Comparison of ENCODE assay signal across 21 cellular contexts in genomic region chr17:34641368-34641767, GRCh38.
DNase-seq lines count a peak whose midpoint lies in the region; FAIRE-seq and TF ChIP-seq lines count a peak whose summit lies in the region.
"Had no signal": no experiment of that assay in that cellular context is flagged by ENCODE, and none has a peak within 500 bp of the region (broad histone marks: within the 10 kb centered on the region; RNA-seq: fewer than 3 reads in every experiment).

No MANE protein-coding gene starts in this region.

- no peak overlapping the region for H3K56ac ChIP-seq in H1 (replicated peaks; ENCODE audit: insufficient read length, low read depth, low read length)

- TF ChIP-seq RAD21 in H1 (IDR thresholded peaks at IDR 0.05 in 1 of 2, conservative IDR thresholded peaks at IDR 0.05 in 1 of 2; ENCODE audit: low read depth in 2 of 2, low read length in 2 of 2), result no peak

- H3K4me3 Mint-ChIP-seq in mesothelial cell of epicardium, result no peak overlapping the region
- H3K4me3 Mint-ChIP-seq: B cell; CD4-positive, CD25-positive, alpha-beta regulatory T cell; CD8-positive, alpha-beta T cell; H9 had no signal

- no peaks in the 10 kb centered on the region for H3K23me2 ChIP-seq in H1 (ENCODE audit: low read depth, low read length)

- H3K9me3 Mint-ChIP-seq in mesothelial cell of epicardium, result no peaks in the 10 kb centered on the region
- H3K9me3 Mint-ChIP-seq: CD8-positive, alpha-beta T cell; H9 had no signal

- WGBS in H1 (ENCODE audit: extremely low coverage in 1 of 2, insufficient coverage in 1 of 2, insufficient read length in 1 of 2, insufficient replicate concordance in 2 of 2, low coverage in 1 of 2, low lambda C conversion rate in 2 of 2, missing lambda C conversion rate in 1 of 2), 2 experiments, result 87% methylated on average over 7 of the region's 7 CpGs; no CpG with 5 or more reads in 1 of the 2 experiments
- WGBS in neuronal stem cell (ENCODE audit: extremely low coverage in 2 of 2, insufficient read length in 2 of 2, insufficient replicate concordance in 1 of 2), 2 donors, result no CpG with 5 or more reads among the region's 7 CpGs

- TF ChIP-seq CTCF in H1 (IDR thresholded peaks at IDR 0.05; ENCODE audit: control extremely low read depth in 1 of 3, insufficient read depth in 1 of 3, low read depth in 1 of 3, low read length in 3 of 3), result no peak
- no peak for TF ChIP-seq CTCF in mesothelial cell of epicardium (IDR thresholded peaks at IDR 0.05; ENCODE audit: unreplicated experiment)

- no peak overlapping the region for H2BK12ac ChIP-seq in H1 (ENCODE audit: low read depth, low read length)
- H2BK12ac ChIP-seq in neuronal stem cell (ENCODE audit: low read length), result no peak overlapping the region

- H3K18ac ChIP-seq in H1 (ENCODE audit: extremely low read depth, low read length) (no peak overlapping the region), neuronal stem cell (ENCODE audit: low read length) (no peak overlapping the region)

- H3K79me2 ChIP-seq in H1 (ENCODE audit: control insufficient read depth in 1 of 2, insufficient read depth in 2 of 2, low read length in 2 of 2), result no peaks in the 10 kb centered on the region

- 0 out of 2 replicates have a peak overlapping the region, but pooled peaks have one; percentile 33 for H2BK15ac ChIP-seq in H1 (ENCODE audit: low read length)
- no peak overlapping the region for H2BK15ac ChIP-seq in neuronal stem cell (ENCODE audit: low read length)

- H3K4me1 ChIP-seq in H1 (replicated peaks in 1 of 4; ENCODE audit: control insufficient read depth in 3 of 4, insufficient read depth in 4 of 4, low read length in 3 of 4), result peaks cover 0 to 6% (median 0%) of the 10 kb centered on the region in 4 experiments; a peak in 3 of 7 replicates
- no peaks in the 10 kb centered on the region for H3K4me1 ChIP-seq in neuronal stem cell (ENCODE audit: control insufficient read depth in 2 of 2, insufficient read depth in 1 of 2, low read depth in 1 of 2, low read length in 2 of 2)
- H3K4me1 ChIP-seq: Caco-2 had no signal

- peaks cover 64% of the 10 kb centered on the region for H3K27me3 Mint-ChIP-seq in mesothelial cell of epicardium (ENCODE audit: low read depth)

- H3K4ac ChIP-seq in H1 (replicated peaks; ENCODE audit: insufficient read length, low read depth, low read length) (no peak overlapping the region), neuronal stem cell (ENCODE audit: low read length) (no peak overlapping the region)

- DNase-seq in cerebellar cortex (ENCODE audit: low spot score) (peak; percentile 42), H1 (ENCODE audit: low read depth in 1 of 2, low spot score in 2 of 2) (no peak), neuronal stem cell (ENCODE audit: low spot score) (no peak), D341Med (ENCODE audit: low spot score) (no peak), mesothelial cell of epicardium (ENCODE audit: low spot score in 2 of 2, unreplicated experiment in 2 of 2) (no peak)
- no peak for DNase-seq in activated CD4-positive, alpha-beta T cell treated with anti-CD3 and anti-CD28 coated beads, Interleukin-2, amount 50 U/mL, for 48 hours
- DNase-seq: Caco-2; CD4-positive, CD25-positive, alpha-beta regulatory T cell; CD8-positive, alpha-beta T cell; DMS 273 treated with DMSO at 0.1 percent for 48 hours; DMS79; EL; GM23248; H9 had no signal

- H2AK5ac ChIP-seq in H1 (ENCODE audit: low read depth, low read length), result no peak overlapping the region
- peak overlapping the region; percentile 60 for H2AK5ac ChIP-seq in neuronal stem cell (ENCODE audit: low read depth, low read length)

- no peak overlapping the region for H4K5ac ChIP-seq in H1 (ENCODE audit: insufficient read length, low read depth, low read length)

- H2BK20ac ChIP-seq in H1 (ENCODE audit: low read length), result no peak overlapping the region

- H2AFZ ChIP-seq in H1 (ENCODE audit: low read length), result no peak overlapping the region
- H2AFZ ChIP-seq in neuronal stem cell (ENCODE audit: low read length), result no peak overlapping the region
- H2AFZ ChIP-seq: GM23248 had no signal

- H3K4me3 ChIP-seq in H1 (ENCODE audit: extremely low read depth in 1 of 4, insufficient read depth in 2 of 4, low read depth in 3 of 4, low read length in 4 of 4) (no peak overlapping the region), neuronal stem cell (ENCODE audit: low read length in 2 of 2) (no peak overlapping the region)
- H3K4me3 ChIP-seq: BLaER1, GM12878, GM23248 had no signal

- no peaks in the 10 kb centered on the region for H4K20me1 ChIP-seq in H1 (replicated peaks in 1 of 2; ENCODE audit: control insufficient read depth in 1 of 2, insufficient read depth in 2 of 2, low read length in 2 of 2)
- H4K20me1 ChIP-seq: BLaER1 had no signal

- H3K9ac ChIP-seq in H1 (replicated peaks in 1 of 4; ENCODE audit: extremely low read depth in 1 of 4, low read depth in 3 of 4, low read length in 3 of 4) (no peak overlapping the region), neuronal stem cell (ENCODE audit: low read depth, low read length, poor library complexity) (no peak overlapping the region)
- H3K9ac ChIP-seq: BLaER1, GM23248 had no signal

- no peak for TF ChIP-seq EP300 in H1 (IDR thresholded peaks at IDR 0.05; ENCODE audit: borderline replicate concordance in 1 of 2, low read depth in 2 of 2, low read length in 2 of 2)

- POLR2A ChIA-PET in H1 (lab: Charles Lee; ENCODE audit: partially characterized antibody), result no interaction called here

- H3K36me3 ChIP-seq in H1 (ENCODE audit: control insufficient read depth in 2 of 4, insufficient read depth in 4 of 4, low read length in 3 of 4), result no peaks in the 10 kb centered on the region
- H3K36me3 ChIP-seq in neuronal stem cell (replicated peaks in 1 of 2; ENCODE audit: control insufficient read depth in 2 of 2, insufficient read depth in 2 of 2, low read length in 2 of 2), result no peaks in the 10 kb centered on the region
- H3K36me3 ChIP-seq: BLaER1 had no signal

- TF ChIP-seq POLR2A in H1 (IDR thresholded peaks at IDR 0.05; ENCODE audit: control extremely low read depth in 1 of 2, low read depth in 2 of 2, low read length in 2 of 2), result no peak

- H3K36me3 Mint-ChIP-seq in mesothelial cell of epicardium, result no peaks in the 10 kb centered on the region
- H3K36me3 Mint-ChIP-seq: CD4-positive, CD25-positive, alpha-beta regulatory T cell; CD8-positive, alpha-beta T cell had no signal

- H3K4me1 Mint-ChIP-seq in mesothelial cell of epicardium, result peaks cover 23% of the 10 kb centered on the region

- H3K14ac ChIP-seq in H1 (ENCODE audit: insufficient read length) (no peak overlapping the region), neuronal stem cell (ENCODE audit: low read length) (no peak overlapping the region)

- H2BK120ac ChIP-seq in H1 (replicated peaks; ENCODE audit: low read depth, low read length), result no peak overlapping the region
- no peak overlapping the region for H2BK120ac ChIP-seq in neuronal stem cell (ENCODE audit: low read depth, low read length)

- FAIRE-seq in H1 (lab: Jason Lieb, UNC), result no peak
- FAIRE-seq: A204.1, D721Med, GM12878, GM19239 had no signal

- H3K4me2 ChIP-seq in H1 (ENCODE audit: insufficient read depth in 1 of 2, low read depth in 2 of 2, low read length in 2 of 2) (no peak overlapping the region), neuronal stem cell (ENCODE audit: insufficient read depth, low read length, poor library complexity, severe bottlenecking) (no peak overlapping the region)
- H3K4me2 ChIP-seq: BLaER1 had no signal

- H4K8ac ChIP-seq in H1 (ENCODE audit: extremely low read depth, insufficient read depth, low read length) (no peak overlapping the region; the same call in 1 of the 2 replicates), neuronal stem cell (ENCODE audit: low read depth, low read length) (no peak overlapping the region)

- H3K23ac ChIP-seq in H1 (ENCODE audit: insufficient read length), result no peak overlapping the region
- H3K23ac ChIP-seq in neuronal stem cell (ENCODE audit: low read depth, low read length, poor library complexity), result no peak overlapping the region

- H3K27me3 ChIP-seq in H1 (replicated peaks in 1 of 4; ENCODE audit: control insufficient read depth in 3 of 4, extremely low read depth in 1 of 4, insufficient read depth in 3 of 4, low read length in 3 of 4) (peaks cover 2 to 27% (median 16%) of the 10 kb centered on the region in 4 experiments; a peak in 6 of 7 replicates), neuronal stem cell (ENCODE audit: control insufficient read depth in 3 of 3, insufficient read depth in 3 of 3, low read depth in 1 of 3, low read length in 3 of 3) (peaks cover 0 to 11% (median 2%) of the 10 kb centered on the region in 3 experiments)

- no peak overlapping the region for H3K27ac Mint-ChIP-seq in mesothelial cell of epicardium
- H3K27ac Mint-ChIP-seq: B cell; CD4-positive, CD25-positive, alpha-beta regulatory T cell; CD8-positive, alpha-beta T cell; H9 had no signal

- H3K9me3 ChIP-seq in H1 (ENCODE audit: insufficient read depth in 2 of 2, low read depth in 1 of 2, low read length in 1 of 2) (no peaks in the 10 kb centered on the region), neuronal stem cell (replicated peaks in 1 of 2; ENCODE audit: control insufficient read depth in 2 of 2, insufficient read depth in 1 of 2, low read depth in 1 of 2, low read length in 2 of 2) (peaks cover 0 to 2% of the 10 kb centered on the region in 2 donors)
- H3K9me3 ChIP-seq: BLaER1, Caco-2 had no signal

- no peak overlapping the region for H2BK5ac ChIP-seq in H1 (ENCODE audit: low read depth, low read length)
- H2BK5ac ChIP-seq in neuronal stem cell (ENCODE audit: low read length), result no peak overlapping the region

- H4K91ac ChIP-seq in H1 (replicated peaks; ENCODE audit: insufficient read length, low read length), result no peak overlapping the region
- H4K91ac ChIP-seq in neuronal stem cell (ENCODE audit: low read depth, low read length, poor library complexity), result no peak overlapping the region

- no peak overlapping the region for H3K27ac ChIP-seq in H1 (ENCODE audit: low read depth, low read length)
- no peak overlapping the region for H3K27ac ChIP-seq in neuronal stem cell (replicated peaks; ENCODE audit: low read length)
- H3K27ac ChIP-seq: BLaER1, C4-2B, GM23248 had no signal

- H3K79me1 ChIP-seq in H1 (ENCODE audit: low read depth, low read length) (no peaks in the 10 kb centered on the region), neuronal stem cell (ENCODE audit: low read depth, low read length) (no peaks in the 10 kb centered on the region)

- CTCF ChIA-PET in H1 (lab: Charles Lee; ENCODE audit: partially characterized antibody), result interaction anchor here (1.0 to 8.0 kb wide), 9 partner anchors 12 to 251 kb away, joined by 3 to 76 read pairs (median 5); no protein-coding TSS in a partner anchor

TF ChIP-seq in H1, 55 proteins besides CTCF, POLR2A, EP300 and RAD21 (continues in another document):
- TF ChIP-seq FOSL1 (IDR thresholded peaks at IDR 0.05; ENCODE audit: insufficient read depth, low read depth, low read length) (no peak), NANOG (IDR thresholded peaks at IDR 0.05; ENCODE audit: insufficient read depth, low read depth, low read length, poor library complexity, severe bottlenecking) (no peak), JUN (IDR thresholded peaks at IDR 0.05; ENCODE audit: low read depth, low read length) (no peak), HDAC6 (IDR thresholded peaks at IDR 0.05; ENCODE audit: low read depth, low read length) (no peak), ZNF274 (IDR thresholded peaks at IDR 0.05; ENCODE audit: borderline replicate concordance, extremely low read depth, low read length) (no peak), TAF1 (IDR thresholded peaks at IDR 0.05; ENCODE audit: low read depth, low read length) (no peak), SP1 (IDR thresholded peaks at IDR 0.05; ENCODE audit: low read depth, low read length) (no peak)
